ENCODE assay signal across 2 cellular contexts in genomic region chr11:27861706-27862430, GRCh38.
TF ChIP-seq lines count a peak whose summit lies in the region.

No MANE protein-coding gene starts in this region.

TF ChIP-seq in A549, 52 proteins besides CTCF, POLR2A, EP300 and RAD21:
- TF ChIP-seq KDM5A (IDR thresholded peaks at IDR 0.05) (no peak), JUNB (IDR thresholded peaks at IDR 0.05) (peak; percentile 32; the same call in 1 of the 2 replicates), FOSL2 (IDR thresholded peaks at IDR 0.05) (no peak), FOSL2 (CRISPR knock-in tag; IDR thresholded peaks at IDR 0.05) (peak; percentile 32; the same call in 1 of the 2 replicates), CEBPB (IDR thresholded peaks at IDR 0.05) (peak in 1 of 2 experiments; percentile 37; a peak in 2 of 4 replicates), HOXB5 (CRISPR knock-in tag; IDR thresholded peaks at IDR 0.05) (no peak)
- TF ChIP-seq, protein P1, sequence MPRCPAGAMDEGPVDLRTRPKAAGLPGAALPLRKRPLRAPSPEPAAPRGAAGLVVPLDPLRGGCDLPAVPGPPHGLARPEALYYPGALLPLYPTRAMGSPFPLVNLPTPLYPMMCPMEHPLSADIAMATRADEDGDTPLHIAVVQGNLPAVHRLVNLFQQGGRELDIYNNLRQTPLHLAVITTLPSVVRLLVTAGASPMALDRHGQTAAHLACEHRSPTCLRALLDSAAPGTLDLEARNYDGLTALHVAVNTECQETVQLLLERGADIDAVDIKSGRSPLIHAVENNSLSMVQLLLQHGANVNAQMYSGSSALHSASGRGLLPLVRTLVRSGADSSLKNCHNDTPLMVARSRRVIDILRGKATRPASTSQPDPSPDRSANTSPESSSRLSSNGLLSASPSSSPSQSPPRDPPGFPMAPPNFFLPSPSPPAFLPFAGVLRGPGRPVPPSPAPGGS (IDR thresholded peaks at IDR 0.05): no peak

TF ChIP-seq in HCT116, 20 proteins besides CTCF, POLR2A, EP300 and RAD21:
- TF ChIP-seq YY1 (IDR thresholded peaks at IDR 0.05; ENCODE audit: extremely low read depth, insufficient replicate concordance, low read depth, low read length) (no peak), EZH2phosphoT487 (IDR thresholded peaks at IDR 0.05; ENCODE audit: borderline replicate concordance) (no peak), FOSL1 (IDR thresholded peaks at IDR 0.05; ENCODE audit: low read depth) (peak; percentile 74), CEBPB (IDR thresholded peaks at IDR 0.05; ENCODE audit: low read depth) (peak; percentile 50), POLR2AphosphoS5 (IDR thresholded peaks at IDR 0.05; ENCODE audit: low read depth, low read length) (no peak), JUND (IDR thresholded peaks at IDR 0.05) (peak; percentile 47; the same call in 1 of the 2 replicates), SP1 (IDR thresholded peaks at IDR 0.05; ENCODE audit: low read depth) (peak; percentile 54), CBX3 (IDR thresholded peaks at IDR 0.05; ENCODE audit: low read depth) (peak; percentile 44; the same call in 1 of the 2 replicates)
- TF ChIP-seq, protein P2, sequence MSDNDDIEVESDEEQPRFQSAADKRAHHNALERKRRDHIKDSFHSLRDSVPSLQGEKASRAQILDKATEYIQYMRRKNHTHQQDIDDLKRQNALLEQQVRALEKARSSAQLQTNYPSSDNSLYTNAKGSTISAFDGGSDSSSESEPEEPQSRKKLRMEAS (IDR thresholded peaks at IDR 0.05): no peak
